Comparison of ENCODE assay signal across 1 cellular context in genomic region chr2:11500702-11501303, GRCh38.
A peak's percentile ranks its signal among the peaks of the same experiment; 100 is the strongest.
TF ChIP-seq lines count a peak whose summit lies in the region.

No MANE protein-coding gene starts in this region.

TF ChIP-seq in HepG2, 621 proteins besides CTCF, POLR2A, EP300 and RAD21 (continues in another document):
- no peak for TF ChIP-seq ZBTB40 (IDR thresholded peaks at IDR 0.05)
- 0 out of 2 replicates have a peak, but pooled peaks have one; percentile 39 for TF ChIP-seq ZBTB40 (CRISPR knock-in tag; IDR thresholded peaks at IDR 0.05)
- no peak for TF ChIP-seq ZNF713 (CRISPR knock-in tag; IDR thresholded peaks at IDR 0.05)
- TF ChIP-seq AKAP8 (CRISPR knock-in tag; IDR thresholded peaks at IDR 0.05) = no peak; the same call in 1 of the 2 replicates
- peak; percentile 82 for TF ChIP-seq BRD4 (CRISPR knock-in tag; IDR thresholded peaks at IDR 0.05)
- TF ChIP-seq TSC22D2 (CRISPR knock-in tag; IDR thresholded peaks at IDR 0.05; ENCODE audit: borderline replicate concordance) = no peak
- TF ChIP-seq KAT7 (CRISPR knock-in tag; IDR thresholded peaks at IDR 0.05; ENCODE audit: borderline replicate concordance) = 0 out of 2 replicates have a peak, but pooled peaks have one; percentile 37
- TF ChIP-seq, protein P1, sequence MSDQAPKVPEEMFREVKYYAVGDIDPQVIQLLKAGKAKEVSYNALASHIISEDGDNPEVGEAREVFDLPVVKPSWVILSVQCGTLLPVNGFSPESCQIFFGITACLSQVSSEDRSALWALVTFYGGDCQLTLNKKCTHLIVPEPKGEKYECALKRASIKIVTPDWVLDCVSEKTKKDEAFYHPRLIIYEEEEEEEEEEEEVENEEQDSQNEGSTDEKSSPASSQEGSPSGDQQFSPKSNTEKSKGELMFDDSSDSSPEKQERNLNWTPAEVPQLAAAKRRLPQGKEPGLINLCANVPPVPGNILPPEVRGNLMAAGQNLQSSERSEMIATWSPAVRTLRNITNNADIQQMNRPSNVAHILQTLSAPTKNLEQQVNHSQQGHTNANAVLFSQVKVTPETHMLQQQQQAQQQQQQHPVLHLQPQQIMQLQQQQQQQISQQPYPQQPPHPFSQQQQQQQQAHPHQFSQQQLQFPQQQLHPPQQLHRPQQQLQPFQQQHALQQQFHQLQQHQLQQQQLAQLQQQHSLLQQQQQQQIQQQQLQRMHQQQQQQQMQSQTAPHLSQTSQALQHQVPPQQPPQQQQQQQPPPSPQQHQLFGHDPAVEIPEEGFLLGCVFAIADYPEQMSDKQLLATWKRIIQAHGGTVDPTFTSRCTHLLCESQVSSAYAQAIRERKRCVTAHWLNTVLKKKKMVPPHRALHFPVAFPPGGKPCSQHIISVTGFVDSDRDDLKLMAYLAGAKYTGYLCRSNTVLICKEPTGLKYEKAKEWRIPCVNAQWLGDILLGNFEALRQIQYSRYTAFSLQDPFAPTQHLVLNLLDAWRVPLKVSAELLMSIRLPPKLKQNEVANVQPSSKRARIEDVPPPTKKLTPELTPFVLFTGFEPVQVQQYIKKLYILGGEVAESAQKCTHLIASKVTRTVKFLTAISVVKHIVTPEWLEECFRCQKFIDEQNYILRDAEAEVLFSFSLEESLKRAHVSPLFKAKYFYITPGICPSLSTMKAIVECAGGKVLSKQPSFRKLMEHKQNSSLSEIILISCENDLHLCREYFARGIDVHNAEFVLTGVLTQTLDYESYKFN (CRISPR knock-in tag; conservative IDR thresholded peaks at IDR 0.05) = 0 out of 2 replicates have a peak, but pooled peaks have one; percentile 25
- TF ChIP-seq SOX5 (CRISPR knock-in tag; IDR thresholded peaks at IDR 0.05; ENCODE audit: borderline replicate concordance) = peak; percentile 33; the same call in 1 of the 2 replicates
- TF ChIP-seq NCOA1 (CRISPR knock-in tag; IDR thresholded peaks at IDR 0.05) = 0 out of 2 replicates have a peak, but pooled peaks have one; percentile 65
- TF ChIP-seq ZBTB7A (CRISPR knock-in tag; IDR thresholded peaks at IDR 0.05) = 0 out of 2 replicates have a peak, but pooled peaks have one; percentile 39
- no peak for TF ChIP-seq MAZ (IDR thresholded peaks at IDR 0.05; ENCODE audit: borderline replicate concordance, low read depth, low read length)
- TF ChIP-seq MAZ (CRISPR knock-in tag; IDR thresholded peaks at IDR 0.05; ENCODE audit: low read depth) = 0 out of 2 replicates have a peak, but pooled peaks have one; percentile 46
- no peak for TF ChIP-seq HMGXB4 (CRISPR knock-in tag; IDR thresholded peaks at IDR 0.05; ENCODE audit: borderline replicate concordance in 1 of 2, low read depth in 1 of 2)
- no peak for TF ChIP-seq THRA (CRISPR knock-in tag; IDR thresholded peaks at IDR 0.05; ENCODE audit: borderline replicate concordance)
- TF ChIP-seq SMYD3 (CRISPR knock-in tag; IDR thresholded peaks at IDR 0.05) = no peak
- no peak for TF ChIP-seq SUZ12 (IDR thresholded peaks at IDR 0.05; ENCODE audit: low read depth, low read length)
- no peak for TF ChIP-seq ZNF780A (CRISPR knock-in tag; IDR thresholded peaks at IDR 0.05)
- TF ChIP-seq, protein P2, sequence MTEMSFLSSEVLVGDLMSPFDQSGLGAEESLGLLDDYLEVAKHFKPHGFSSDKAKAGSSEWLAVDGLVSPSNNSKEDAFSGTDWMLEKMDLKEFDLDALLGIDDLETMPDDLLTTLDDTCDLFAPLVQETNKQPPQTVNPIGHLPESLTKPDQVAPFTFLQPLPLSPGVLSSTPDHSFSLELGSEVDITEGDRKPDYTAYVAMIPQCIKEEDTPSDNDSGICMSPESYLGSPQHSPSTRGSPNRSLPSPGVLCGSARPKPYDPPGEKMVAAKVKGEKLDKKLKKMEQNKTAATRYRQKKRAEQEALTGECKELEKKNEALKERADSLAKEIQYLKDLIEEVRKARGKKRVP (CRISPR knock-in tag; IDR thresholded peaks at IDR 0.05) = 0 out of 4 replicates have a peak, but pooled peaks of 1 of the 2 experiments have one; percentile 17
- no peak for TF ChIP-seq FOXP1 (IDR thresholded peaks at IDR 0.05)
- TF ChIP-seq FOXP1 (CRISPR knock-in tag; IDR thresholded peaks at IDR 0.05) = 0 out of 2 replicates have a peak, but pooled peaks have one; percentile 10
- TF ChIP-seq, protein P3, sequence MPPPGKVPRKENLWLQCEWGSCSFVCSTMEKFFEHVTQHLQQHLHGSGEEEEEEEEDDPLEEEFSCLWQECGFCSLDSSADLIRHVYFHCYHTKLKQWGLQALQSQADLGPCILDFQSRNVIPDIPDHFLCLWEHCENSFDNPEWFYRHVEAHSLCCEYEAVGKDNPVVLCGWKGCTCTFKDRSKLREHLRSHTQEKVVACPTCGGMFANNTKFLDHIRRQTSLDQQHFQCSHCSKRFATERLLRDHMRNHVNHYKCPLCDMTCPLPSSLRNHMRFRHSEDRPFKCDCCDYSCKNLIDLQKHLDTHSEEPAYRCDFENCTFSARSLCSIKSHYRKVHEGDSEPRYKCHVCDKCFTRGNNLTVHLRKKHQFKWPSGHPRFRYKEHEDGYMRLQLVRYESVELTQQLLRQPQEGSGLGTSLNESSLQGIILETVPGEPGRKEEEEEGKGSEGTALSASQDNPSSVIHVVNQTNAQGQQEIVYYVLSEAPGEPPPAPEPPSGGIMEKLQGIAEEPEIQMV (CRISPR knock-in tag; IDR thresholded peaks at IDR 0.05; ENCODE audit: low read depth) = no peak
- no peak for TF ChIP-seq ZNF296 (CRISPR knock-in tag; conservative IDR thresholded peaks at IDR 0.05)
- TF ChIP-seq ATF7 (IDR thresholded peaks at IDR 0.05) = no peak
- no peak for TF ChIP-seq ATF7 (CRISPR knock-in tag; IDR thresholded peaks at IDR 0.05)
- no peak for TF ChIP-seq TRIM24 (CRISPR knock-in tag; IDR thresholded peaks at IDR 0.05)
- no peak for TF ChIP-seq KDM2A (CRISPR knock-in tag; IDR thresholded peaks at IDR 0.05; ENCODE audit: borderline replicate concordance, low read depth)
- 0 out of 2 replicates have a peak, but pooled peaks have one; percentile 7 for TF ChIP-seq THAP11 (CRISPR knock-in tag; IDR thresholded peaks at IDR 0.05)
- peak; percentile 30; the same call in 1 of the 2 replicates for TF ChIP-seq FOXA3 (CRISPR knock-in tag; IDR thresholded peaks at IDR 0.05)
- TF ChIP-seq FOXC1 (CRISPR knock-in tag; IDR thresholded peaks at IDR 0.05; ENCODE audit: borderline replicate concordance) = 0 out of 2 replicates have a peak, but pooled peaks have one; percentile 5
- no peak for TF ChIP-seq ZFP1 (CRISPR knock-in tag; IDR thresholded peaks at IDR 0.05)
- TF ChIP-seq TGIF2 (CRISPR knock-in tag; IDR thresholded peaks at IDR 0.05) = 0 out of 2 replicates have a peak, but pooled peaks have one; percentile 49
- no peak for TF ChIP-seq ZNF264 (CRISPR knock-in tag; IDR thresholded peaks at IDR 0.05)
- no peak for TF ChIP-seq MTF2 (CRISPR knock-in tag; IDR thresholded peaks at IDR 0.05; ENCODE audit: borderline replicate concordance)
- 0 out of 2 replicates have a peak, but pooled peaks have one; percentile 12 for TF ChIP-seq ELF3 (CRISPR knock-in tag; IDR thresholded peaks at IDR 0.05)
- no peak; the same call in 1 of the 2 replicates for TF ChIP-seq ZNF446 (CRISPR knock-in tag; IDR thresholded peaks at IDR 0.05)
- TF ChIP-seq, protein P4, sequence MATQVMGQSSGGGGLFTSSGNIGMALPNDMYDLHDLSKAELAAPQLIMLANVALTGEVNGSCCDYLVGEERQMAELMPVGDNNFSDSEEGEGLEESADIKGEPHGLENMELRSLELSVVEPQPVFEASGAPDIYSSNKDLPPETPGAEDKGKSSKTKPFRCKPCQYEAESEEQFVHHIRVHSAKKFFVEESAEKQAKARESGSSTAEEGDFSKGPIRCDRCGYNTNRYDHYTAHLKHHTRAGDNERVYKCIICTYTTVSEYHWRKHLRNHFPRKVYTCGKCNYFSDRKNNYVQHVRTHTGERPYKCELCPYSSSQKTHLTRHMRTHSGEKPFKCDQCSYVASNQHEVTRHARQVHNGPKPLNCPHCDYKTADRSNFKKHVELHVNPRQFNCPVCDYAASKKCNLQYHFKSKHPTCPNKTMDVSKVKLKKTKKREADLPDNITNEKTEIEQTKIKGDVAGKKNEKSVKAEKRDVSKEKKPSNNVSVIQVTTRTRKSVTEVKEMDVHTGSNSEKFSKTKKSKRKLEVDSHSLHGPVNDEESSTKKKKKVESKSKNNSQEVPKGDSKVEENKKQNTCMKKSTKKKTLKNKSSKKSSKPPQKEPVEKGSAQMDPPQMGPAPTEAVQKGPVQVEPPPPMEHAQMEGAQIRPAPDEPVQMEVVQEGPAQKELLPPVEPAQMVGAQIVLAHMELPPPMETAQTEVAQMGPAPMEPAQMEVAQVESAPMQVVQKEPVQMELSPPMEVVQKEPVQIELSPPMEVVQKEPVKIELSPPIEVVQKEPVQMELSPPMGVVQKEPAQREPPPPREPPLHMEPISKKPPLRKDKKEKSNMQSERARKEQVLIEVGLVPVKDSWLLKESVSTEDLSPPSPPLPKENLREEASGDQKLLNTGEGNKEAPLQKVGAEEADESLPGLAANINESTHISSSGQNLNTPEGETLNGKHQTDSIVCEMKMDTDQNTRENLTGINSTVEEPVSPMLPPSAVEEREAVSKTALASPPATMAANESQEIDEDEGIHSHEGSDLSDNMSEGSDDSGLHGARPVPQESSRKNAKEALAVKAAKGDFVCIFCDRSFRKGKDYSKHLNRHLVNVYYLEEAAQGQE (IDR thresholded peaks at IDR 0.05; ENCODE audit: borderline replicate concordance in 1 of 2, low read depth in 1 of 2, low read length in 2 of 2) = no peak
- TF ChIP-seq GFI1 (CRISPR knock-in tag; IDR thresholded peaks at IDR 0.05; ENCODE audit: borderline replicate concordance) = 0 out of 2 replicates have a peak, but pooled peaks have one; percentile 15
- TF ChIP-seq FOXJ3 (CRISPR knock-in tag; IDR thresholded peaks at IDR 0.05; ENCODE audit: borderline replicate concordance) = 0 out of 2 replicates have a peak, but pooled peaks have one; percentile 31
- TF ChIP-seq ZNF678 (CRISPR knock-in tag; IDR thresholded peaks at IDR 0.05) = no peak
